In the genomic region with DNA sequence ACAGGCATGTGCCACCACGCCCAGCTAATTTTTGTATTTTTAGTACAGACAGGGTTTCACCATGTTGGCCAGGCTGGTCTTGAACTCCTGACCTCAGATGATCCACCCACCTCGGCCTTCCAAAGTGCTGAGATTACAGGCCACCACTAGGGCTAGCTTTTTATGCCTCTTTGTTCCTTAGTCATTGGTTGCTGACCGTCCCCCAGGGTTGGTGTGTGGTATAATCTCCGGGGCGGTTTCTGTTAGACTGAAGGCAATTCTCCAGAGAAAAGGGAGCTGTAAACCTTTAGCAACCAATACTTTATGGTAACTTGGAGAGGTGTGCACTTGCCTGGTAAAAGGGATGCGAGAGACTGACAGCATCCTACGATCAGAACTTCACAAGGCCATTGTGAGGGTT, we compare ENCODE assay signal across 1 cellular context. TPM values are rescaled to one million over a fixed set of nuclear protein-coding genes. Genes with fewer than 3 reads are reported as not detected.
"Had no signal": no experiment of that assay in that cellular context is flagged by ENCODE, and none has a peak within 500 bp of the region (broad histone marks: within the 10 kb centered on the region; RNA-seq: fewer than 3 reads in every experiment).

No MANE protein-coding gene starts in this region.

RNA-seq across cellular contexts. Expression of a gene that starts 12.6 kb away (rescaled TPM):
- polyA plus RNA-seq: aorta had no signal
